9 cellular contexts compared by ENCODE assay signal in genomic region chr7:130993671-130994365, GRCh38.
A peak's percentile ranks its signal among the peaks of the same experiment; 100 is the strongest.
DNase-seq lines count a peak whose midpoint lies in the region; ATAC-seq and TF ChIP-seq lines count a peak whose summit lies in the region.
"Had no signal": no experiment of that assay in that cellular context is flagged by ENCODE, and none has a peak within 500 bp of the region (broad histone marks: within the 10 kb centered on the region; RNA-seq: fewer than 3 reads in every experiment).

No MANE protein-coding gene starts in this region.

- peak overlapping the region; percentile 85 for H3K27ac ChIP-seq in left ventricle myocardium inferior (replicated peaks)
- H3K27ac ChIP-seq in aorta (ENCODE audit: low read depth in 1 of 2, low read length in 2 of 2), result peak overlapping the region; percentile 80 to 84

- peaks cover 6% of the 10 kb centered on the region for H3K36me3 ChIP-seq in left ventricle myocardium inferior
- H3K36me3 ChIP-seq in aorta (ENCODE audit: control insufficient read depth in 1 of 2, insufficient read depth in 2 of 2, low read length in 1 of 2), result no peaks in the 10 kb centered on the region

- H3K27me3 Mint-ChIP-seq in MCF 10A (ENCODE audit: insufficient read depth, unreplicated experiment), result no peaks in the 10 kb centered on the region
- no peaks in the 10 kb centered on the region for H3K27me3 Mint-ChIP-seq in naive B cell

- ATAC-seq in left ventricle myocardium superior (no peak), naive B cell (ENCODE audit: low read depth in 2 of 2) (peak in 1 of 2 donors; percentile 43), aorta (ENCODE audit: low FRiP score) (no peak), HG03196 (IDR thresholded peaks at IDR 0.05; ENCODE audit: unreplicated experiment) (no peak)

- peak overlapping the region; percentile 59 for H3K4me3 Mint-ChIP-seq in MCF 10A (ENCODE audit: unreplicated experiment)
- H3K4me3 Mint-ChIP-seq in naive B cell, result peak overlapping the region in 3 of 8 donors; percentile 9 to 60 (median 17)

- peaks cover 69% of the 10 kb centered on the region for H3K4me1 Mint-ChIP-seq in MCF 10A (ENCODE audit: insufficient read depth, unreplicated experiment)
- peaks cover 59 to 91% (median 72%) of the 10 kb centered on the region in 3 donors for H3K4me1 Mint-ChIP-seq in naive B cell

- 85 to 86% methylated on average over 10 to 11 of the region's 11 CpGs for WGBS in aorta, 2 donors

- intact Hi-C loops in left ventricle myocardium inferior (cut with micrococcal nuclease) (no loop called here), left ventricle myocardium superior (cut with micrococcal nuclease) (no loop called here), MCF 10A (cut with micrococcal nuclease) (no loop called here), aorta (cut with DNase I) (no loop called here)

- BruUV-seq in MCF 10A (replicated peaks; lab: Mats Ljungman, UMichigan), result no TSS peak

- DNase-seq in left ventricle myocardium inferior (no peak), left ventricle myocardium superior (no peak), MCF 10A (ENCODE audit: unreplicated experiment) (no peak), naive B cell (no peak), aorta (no peak), NCI-H187 treated with DMSO at 0.1 percent for 48 hours (lab: John Stamatoyannopoulos, UW) (no peak), NCI-H226 (no peak)
- DNase-seq: NCI-H510A had no signal

- H3K36me3 Mint-ChIP-seq in MCF 10A (ENCODE audit: insufficient read depth, unreplicated experiment) (peaks cover 41% of the 10 kb centered on the region), naive B cell (peaks cover 0 to 1% of the 10 kb centered on the region in 2 donors)

- TF ChIP-seq CTCF in left ventricle myocardium inferior (IDR thresholded peaks at IDR 0.05; ENCODE audit: borderline replicate concordance) (no peak), MCF 10A (IDR thresholded peaks at IDR 0.05; ENCODE audit: unreplicated experiment) (no peak)

- H3K27ac Mint-ChIP-seq in MCF 10A (ENCODE audit: low read depth, unreplicated experiment), result peak overlapping the region; percentile 96
- H3K27ac Mint-ChIP-seq in naive B cell, result peak overlapping the region in 5 of 6 donors; percentile 71 to 91 (median 85)

- POLR2A ChIA-PET in MCF 10A (lab: Yijun Ruan, JAX), result interaction anchor here (1.7 to 5.4 kb wide), 17 partner anchors 11 to 113 kb away, joined by 4 to 65 read pairs (median 15); no protein-coding TSS in a partner anchor

- H3K27me3 ChIP-seq in left ventricle myocardium inferior (ENCODE audit: low read depth) (no peaks in the 10 kb centered on the region), aorta (ENCODE audit: control insufficient read depth in 1 of 2, insufficient read depth in 2 of 2, low read length in 1 of 2) (no peaks in the 10 kb centered on the region)

- CTCF ChIA-PET in MCF 10A (lab: Yijun Ruan, JAX), result interaction anchor here (1.0 to 6.1 kb wide), 6 partner anchors 10 to 97 kb away, joined by 4 to 51 read pairs (median 22); no protein-coding TSS in a partner anchor

- H3K4me1 ChIP-seq in left ventricle myocardium inferior, result peaks cover 97% of the 10 kb centered on the region
- peaks cover 0 to 10% of the 10 kb centered on the region in 2 donors for H3K4me1 ChIP-seq in aorta (ENCODE audit: control insufficient read depth in 1 of 2, insufficient read depth in 2 of 2, low read length in 2 of 2)

- H3K9me3 ChIP-seq in left ventricle myocardium inferior (replicated peaks) (no peaks in the 10 kb centered on the region), aorta (ENCODE audit: control insufficient read depth, low read length) (no peaks in the 10 kb centered on the region)

- peak overlapping the region; percentile 20 for H3K4me3 ChIP-seq in left ventricle myocardium inferior
- H3K4me3 ChIP-seq in aorta (ENCODE audit: low read length in 2 of 2), result no peak overlapping the region

- H3K9me3 Mint-ChIP-seq in MCF 10A (ENCODE audit: unreplicated experiment) (no peaks in the 10 kb centered on the region), naive B cell (no peaks in the 10 kb centered on the region)
